Comparison of ENCODE assay signal across 1 cellular context in the genomic region with DNA sequence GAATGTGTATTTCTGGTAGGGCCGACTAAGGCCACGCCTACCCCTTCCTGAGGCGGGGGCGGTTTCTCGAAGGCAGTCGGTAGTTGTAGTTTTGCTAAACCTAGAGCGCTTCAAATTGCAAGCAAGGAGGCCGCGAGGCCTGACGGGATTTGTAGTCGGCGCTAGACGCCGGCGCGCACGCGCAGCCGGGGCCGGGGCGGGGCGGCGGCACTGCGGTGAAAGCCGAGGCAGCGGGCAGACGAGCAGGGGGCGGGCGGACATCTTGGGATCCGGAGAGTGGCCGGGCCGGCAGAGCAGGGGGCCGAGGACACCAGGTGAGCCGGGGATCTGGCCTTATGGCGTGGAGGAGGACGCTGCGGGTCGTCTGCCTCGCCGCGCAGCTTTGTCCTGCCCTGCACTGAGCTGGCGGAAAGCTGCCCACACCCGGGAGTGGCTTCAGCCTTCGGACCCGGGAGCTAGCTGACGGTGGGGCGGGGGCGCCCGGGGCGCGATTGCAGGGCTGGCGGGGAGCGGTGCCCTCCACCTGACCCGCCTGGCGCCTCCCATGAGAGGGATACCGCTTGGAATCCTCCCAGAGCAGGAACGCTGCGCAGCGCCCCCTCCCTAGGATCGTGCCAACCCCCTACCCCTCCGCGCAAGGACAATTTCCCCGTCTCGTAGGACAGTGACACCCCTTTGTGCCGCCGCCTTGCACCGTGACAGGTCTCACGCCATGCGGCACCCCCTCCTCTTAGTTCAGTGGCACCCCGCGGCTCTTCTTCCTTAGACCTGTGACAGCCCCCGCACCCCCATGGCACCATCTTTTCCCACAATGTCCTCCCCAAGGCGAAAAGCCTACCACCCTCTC.
A peak's percentile ranks its signal among the peaks of the same experiment; 100 is the strongest.
TF ChIP-seq lines count a peak whose summit lies in the region.

A gene (plus strand): TSS at position 210 of the 847 bp plus-strand sequence. CDS start 2,139 bp downstream, outside the sequence.

TF ChIP-seq in GM12878, 131 proteins besides CTCF, POLR2A, EP300 and RAD21 (continued from another document and continues in another):
- TF ChIP-seq, protein P1, sequence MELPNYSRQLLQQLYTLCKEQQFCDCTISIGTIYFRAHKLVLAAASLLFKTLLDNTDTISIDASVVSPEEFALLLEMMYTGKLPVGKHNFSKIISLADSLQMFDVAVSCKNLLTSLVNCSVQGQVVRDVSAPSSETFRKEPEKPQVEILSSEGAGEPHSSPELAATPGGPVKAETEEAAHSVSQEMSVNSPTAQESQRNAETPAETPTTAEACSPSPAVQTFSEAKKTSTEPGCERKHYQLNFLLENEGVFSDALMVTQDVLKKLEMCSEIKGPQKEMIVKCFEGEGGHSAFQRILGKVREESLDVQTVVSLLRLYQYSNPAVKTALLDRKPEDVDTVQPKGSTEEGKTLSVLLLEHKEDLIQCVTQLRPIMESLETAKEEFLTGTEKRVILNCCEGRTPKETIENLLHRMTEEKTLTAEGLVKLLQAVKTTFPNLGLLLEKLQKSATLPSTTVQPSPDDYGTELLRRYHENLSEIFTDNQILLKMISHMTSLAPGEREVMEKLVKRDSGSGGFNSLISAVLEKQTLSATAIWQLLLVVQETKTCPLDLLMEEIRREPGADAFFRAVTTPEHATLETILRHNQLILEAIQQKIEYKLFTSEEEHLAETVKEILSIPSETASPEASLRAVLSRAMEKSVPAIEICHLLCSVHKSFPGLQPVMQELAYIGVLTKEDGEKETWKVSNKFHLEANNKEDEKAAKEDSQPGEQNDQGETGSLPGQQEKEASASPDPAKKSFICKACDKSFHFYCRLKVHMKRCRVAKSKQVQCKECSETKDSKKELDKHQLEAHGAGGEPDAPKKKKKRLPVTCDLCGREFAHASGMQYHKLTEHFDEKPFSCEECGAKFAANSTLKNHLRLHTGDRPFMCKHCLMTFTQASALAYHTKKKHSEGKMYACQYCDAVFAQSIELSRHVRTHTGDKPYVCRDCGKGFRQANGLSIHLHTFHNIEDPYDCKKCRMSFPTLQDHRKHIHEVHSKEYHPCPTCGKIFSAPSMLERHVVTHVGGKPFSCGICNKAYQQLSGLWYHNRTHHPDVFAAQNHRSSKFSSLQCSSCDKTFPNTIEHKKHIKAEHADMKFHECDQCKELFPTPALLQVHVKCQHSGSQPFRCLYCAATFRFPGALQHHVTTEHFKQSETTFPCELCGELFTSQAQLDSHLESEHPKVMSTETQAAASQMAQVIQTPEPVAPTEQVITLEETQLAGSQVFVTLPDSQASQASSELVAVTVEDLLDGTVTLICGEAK (IDR thresholded peaks at IDR 0.05; ENCODE audit: borderline replicate concordance), result peak; percentile 76; the same call in 1 of the 2 replicates
- TF ChIP-seq JUNB (IDR thresholded peaks at IDR 0.05) (no peak), MEF2B (IDR thresholded peaks at IDR 0.05; ENCODE audit: partially characterized antibody, poor library complexity, severe bottlenecking) (peak; percentile 19), TCF3 (IDR thresholded peaks at IDR 0.05; ENCODE audit: borderline replicate concordance, insufficient read depth, low read depth, low read length) (no peak), EZH2 (IDR thresholded peaks at IDR 0.05; ENCODE audit: borderline replicate concordance, control insufficient read depth, low read depth, low read length) (no peak), ZSCAN29 (IDR thresholded peaks at IDR 0.05) (no peak), MTA3 (IDR thresholded peaks at IDR 0.05; ENCODE audit: borderline replicate concordance, low read length) (no peak), EED (IDR thresholded peaks at IDR 0.05; ENCODE audit: low read depth) (no peak), POLR2AphosphoS5 (IDR thresholded peaks at IDR 0.05; ENCODE audit: low read length) (peak; percentile 79), SUPT20H (IDR thresholded peaks at IDR 0.05; ENCODE audit: borderline replicate concordance, control insufficient read depth, low read depth, low read length) (no peak), RAD51 (IDR thresholded peaks at IDR 0.05) (no peak), DPF2 (IDR thresholded peaks at IDR 0.05) (0 out of 2 replicates have a peak, but pooled peaks have one; percentile 20), SRF (IDR thresholded peaks at IDR 0.05; ENCODE audit: low read depth in 2 of 2, low read length in 2 of 2) (no peak), CREB1 (IDR thresholded peaks at IDR 0.05; ENCODE audit: low read depth) (peak; percentile 82), RB1 (IDR thresholded peaks at IDR 0.05; ENCODE audit: borderline replicate concordance) (0 out of 2 replicates have a peak, but pooled peaks have one; percentile 38), RELA (IDR thresholded peaks at IDR 0.05; ENCODE audit: borderline replicate concordance, partially characterized antibody) (no peak), BCL11A (IDR thresholded peaks at IDR 0.05; ENCODE audit: low read depth, low read length) (no peak), TCF12 (IDR thresholded peaks at IDR 0.05; ENCODE audit: low read depth, low read length) (no peak), TARDBP (IDR thresholded peaks at IDR 0.05; ENCODE audit: borderline replicate concordance) (peak; percentile 85; the same call in 1 of the 2 replicates), FOS (IDR thresholded peaks at IDR 0.05; ENCODE audit: borderline replicate concordance, extremely low read depth, insufficient read length) (no peak), SPI1 (IDR thresholded peaks at IDR 0.05; ENCODE audit: borderline replicate concordance, insufficient read depth, low read depth, low read length) (no peak), PAX5 (IDR thresholded peaks at IDR 0.05; ENCODE audit: borderline replicate concordance, low read depth, low read length) (no peak), SMC3 (IDR thresholded peaks at IDR 0.05; ENCODE audit: borderline replicate concordance, low read length) (no peak), PML (IDR thresholded peaks at IDR 0.05; ENCODE audit: low read length) (0 out of 2 replicates have a peak, but pooled peaks have one; percentile 58), TBL1XR1 (IDR thresholded peaks at IDR 0.05; ENCODE audit: low read depth, low read length) (no peak), NFXL1 (IDR thresholded peaks at IDR 0.05; ENCODE audit: borderline replicate concordance) (no peak), CHD4 (IDR thresholded peaks at IDR 0.05) (no peak), MYB (IDR thresholded peaks at IDR 0.05; ENCODE audit: borderline replicate concordance, low read depth, low read length) (no peak), HDGF (IDR thresholded peaks at IDR 0.05) (no peak), NR2F1 (conservative IDR thresholded peaks at IDR 0.05) (no peak), SUZ12 (IDR thresholded peaks at IDR 0.05; ENCODE audit: unreplicated experiment) (no peak), LARP7 (IDR thresholded peaks at IDR 0.05) (peak; percentile 88)
- TF ChIP-seq, protein P2, sequence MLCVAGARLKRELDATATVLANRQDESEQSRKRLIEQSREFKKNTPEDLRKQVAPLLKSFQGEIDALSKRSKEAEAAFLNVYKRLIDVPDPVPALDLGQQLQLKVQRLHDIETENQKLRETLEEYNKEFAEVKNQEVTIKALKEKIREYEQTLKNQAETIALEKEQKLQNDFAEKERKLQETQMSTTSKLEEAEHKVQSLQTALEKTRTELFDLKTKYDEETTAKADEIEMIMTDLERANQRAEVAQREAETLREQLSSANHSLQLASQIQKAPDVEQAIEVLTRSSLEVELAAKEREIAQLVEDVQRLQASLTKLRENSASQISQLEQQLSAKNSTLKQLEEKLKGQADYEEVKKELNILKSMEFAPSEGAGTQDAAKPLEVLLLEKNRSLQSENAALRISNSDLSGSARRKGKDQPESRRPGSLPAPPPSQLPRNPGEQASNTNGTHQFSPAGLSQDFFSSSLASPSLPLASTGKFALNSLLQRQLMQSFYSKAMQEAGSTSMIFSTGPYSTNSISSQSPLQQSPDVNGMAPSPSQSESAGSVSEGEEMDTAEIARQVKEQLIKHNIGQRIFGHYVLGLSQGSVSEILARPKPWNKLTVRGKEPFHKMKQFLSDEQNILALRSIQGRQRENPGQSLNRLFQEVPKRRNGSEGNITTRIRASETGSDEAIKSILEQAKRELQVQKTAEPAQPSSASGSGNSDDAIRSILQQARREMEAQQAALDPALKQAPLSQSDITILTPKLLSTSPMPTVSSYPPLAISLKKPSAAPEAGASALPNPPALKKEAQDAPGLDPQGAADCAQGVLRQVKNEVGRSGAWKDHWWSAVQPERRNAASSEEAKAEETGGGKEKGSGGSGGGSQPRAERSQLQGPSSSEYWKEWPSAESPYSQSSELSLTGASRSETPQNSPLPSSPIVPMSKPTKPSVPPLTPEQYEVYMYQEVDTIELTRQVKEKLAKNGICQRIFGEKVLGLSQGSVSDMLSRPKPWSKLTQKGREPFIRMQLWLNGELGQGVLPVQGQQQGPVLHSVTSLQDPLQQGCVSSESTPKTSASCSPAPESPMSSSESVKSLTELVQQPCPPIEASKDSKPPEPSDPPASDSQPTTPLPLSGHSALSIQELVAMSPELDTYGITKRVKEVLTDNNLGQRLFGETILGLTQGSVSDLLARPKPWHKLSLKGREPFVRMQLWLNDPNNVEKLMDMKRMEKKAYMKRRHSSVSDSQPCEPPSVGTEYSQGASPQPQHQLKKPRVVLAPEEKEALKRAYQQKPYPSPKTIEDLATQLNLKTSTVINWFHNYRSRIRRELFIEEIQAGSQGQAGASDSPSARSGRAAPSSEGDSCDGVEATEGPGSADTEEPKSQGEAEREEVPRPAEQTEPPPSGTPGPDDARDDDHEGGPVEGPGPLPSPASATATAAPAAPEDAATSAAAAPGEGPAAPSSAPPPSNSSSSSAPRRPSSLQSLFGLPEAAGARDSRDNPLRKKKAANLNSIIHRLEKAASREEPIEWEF (IDR thresholded peaks at IDR 0.05; ENCODE audit: insufficient replicate concordance, low read depth, low read length), result no peak
- TF ChIP-seq, protein P3, sequence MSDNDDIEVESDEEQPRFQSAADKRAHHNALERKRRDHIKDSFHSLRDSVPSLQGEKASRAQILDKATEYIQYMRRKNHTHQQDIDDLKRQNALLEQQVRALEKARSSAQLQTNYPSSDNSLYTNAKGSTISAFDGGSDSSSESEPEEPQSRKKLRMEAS (IDR thresholded peaks at IDR 0.05; ENCODE audit: low read depth, low read length), result no peak
- TF ChIP-seq, protein P4, sequence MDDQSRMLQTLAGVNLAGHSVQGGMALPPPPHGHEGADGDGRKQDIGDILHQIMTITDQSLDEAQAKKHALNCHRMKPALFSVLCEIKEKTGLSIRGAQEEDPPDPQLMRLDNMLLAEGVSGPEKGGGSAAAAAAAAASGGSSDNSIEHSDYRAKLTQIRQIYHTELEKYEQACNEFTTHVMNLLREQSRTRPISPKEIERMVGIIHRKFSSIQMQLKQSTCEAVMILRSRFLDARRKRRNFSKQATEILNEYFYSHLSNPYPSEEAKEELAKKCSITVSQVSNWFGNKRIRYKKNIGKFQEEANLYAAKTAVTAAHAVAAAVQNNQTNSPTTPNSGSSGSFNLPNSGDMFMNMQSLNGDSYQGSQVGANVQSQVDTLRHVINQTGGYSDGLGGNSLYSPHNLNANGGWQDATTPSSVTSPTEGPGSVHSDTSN (IDR thresholded peaks at IDR 0.05; ENCODE audit: insufficient replicate concordance, low read depth, low read length), result no peak
- TF ChIP-seq, protein P5, sequence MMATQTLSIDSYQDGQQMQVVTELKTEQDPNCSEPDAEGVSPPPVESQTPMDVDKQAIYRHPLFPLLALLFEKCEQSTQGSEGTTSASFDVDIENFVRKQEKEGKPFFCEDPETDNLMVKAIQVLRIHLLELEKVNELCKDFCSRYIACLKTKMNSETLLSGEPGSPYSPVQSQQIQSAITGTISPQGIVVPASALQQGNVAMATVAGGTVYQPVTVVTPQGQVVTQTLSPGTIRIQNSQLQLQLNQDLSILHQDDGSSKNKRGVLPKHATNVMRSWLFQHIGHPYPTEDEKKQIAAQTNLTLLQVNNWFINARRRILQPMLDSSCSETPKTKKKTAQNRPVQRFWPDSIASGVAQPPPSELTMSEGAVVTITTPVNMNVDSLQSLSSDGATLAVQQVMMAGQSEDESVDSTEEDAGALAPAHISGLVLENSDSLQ (IDR thresholded peaks at IDR 0.05), result no peak
- TF ChIP-seq, protein P6, sequence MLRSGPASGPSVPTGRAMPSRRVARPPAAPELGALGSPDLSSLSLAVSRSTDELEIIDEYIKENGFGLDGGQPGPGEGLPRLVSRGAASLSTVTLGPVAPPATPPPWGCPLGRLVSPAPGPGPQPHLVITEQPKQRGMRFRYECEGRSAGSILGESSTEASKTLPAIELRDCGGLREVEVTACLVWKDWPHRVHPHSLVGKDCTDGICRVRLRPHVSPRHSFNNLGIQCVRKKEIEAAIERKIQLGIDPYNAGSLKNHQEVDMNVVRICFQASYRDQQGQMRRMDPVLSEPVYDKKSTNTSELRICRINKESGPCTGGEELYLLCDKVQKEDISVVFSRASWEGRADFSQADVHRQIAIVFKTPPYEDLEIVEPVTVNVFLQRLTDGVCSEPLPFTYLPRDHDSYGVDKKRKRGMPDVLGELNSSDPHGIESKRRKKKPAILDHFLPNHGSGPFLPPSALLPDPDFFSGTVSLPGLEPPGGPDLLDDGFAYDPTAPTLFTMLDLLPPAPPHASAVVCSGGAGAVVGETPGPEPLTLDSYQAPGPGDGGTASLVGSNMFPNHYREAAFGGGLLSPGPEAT (IDR thresholded peaks at IDR 0.05; ENCODE audit: low read depth), result no peak
- TF ChIP-seq, protein P7, sequence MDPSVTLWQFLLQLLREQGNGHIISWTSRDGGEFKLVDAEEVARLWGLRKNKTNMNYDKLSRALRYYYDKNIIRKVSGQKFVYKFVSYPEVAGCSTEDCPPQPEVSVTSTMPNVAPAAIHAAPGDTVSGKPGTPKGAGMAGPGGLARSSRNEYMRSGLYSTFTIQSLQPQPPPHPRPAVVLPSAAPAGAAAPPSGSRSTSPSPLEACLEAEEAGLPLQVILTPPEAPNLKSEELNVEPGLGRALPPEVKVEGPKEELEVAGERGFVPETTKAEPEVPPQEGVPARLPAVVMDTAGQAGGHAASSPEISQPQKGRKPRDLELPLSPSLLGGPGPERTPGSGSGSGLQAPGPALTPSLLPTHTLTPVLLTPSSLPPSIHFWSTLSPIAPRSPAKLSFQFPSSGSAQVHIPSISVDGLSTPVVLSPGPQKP (IDR thresholded peaks at IDR 0.05; ENCODE audit: low read depth, low read length), result no peak
- TF ChIP-seq, protein P8, sequence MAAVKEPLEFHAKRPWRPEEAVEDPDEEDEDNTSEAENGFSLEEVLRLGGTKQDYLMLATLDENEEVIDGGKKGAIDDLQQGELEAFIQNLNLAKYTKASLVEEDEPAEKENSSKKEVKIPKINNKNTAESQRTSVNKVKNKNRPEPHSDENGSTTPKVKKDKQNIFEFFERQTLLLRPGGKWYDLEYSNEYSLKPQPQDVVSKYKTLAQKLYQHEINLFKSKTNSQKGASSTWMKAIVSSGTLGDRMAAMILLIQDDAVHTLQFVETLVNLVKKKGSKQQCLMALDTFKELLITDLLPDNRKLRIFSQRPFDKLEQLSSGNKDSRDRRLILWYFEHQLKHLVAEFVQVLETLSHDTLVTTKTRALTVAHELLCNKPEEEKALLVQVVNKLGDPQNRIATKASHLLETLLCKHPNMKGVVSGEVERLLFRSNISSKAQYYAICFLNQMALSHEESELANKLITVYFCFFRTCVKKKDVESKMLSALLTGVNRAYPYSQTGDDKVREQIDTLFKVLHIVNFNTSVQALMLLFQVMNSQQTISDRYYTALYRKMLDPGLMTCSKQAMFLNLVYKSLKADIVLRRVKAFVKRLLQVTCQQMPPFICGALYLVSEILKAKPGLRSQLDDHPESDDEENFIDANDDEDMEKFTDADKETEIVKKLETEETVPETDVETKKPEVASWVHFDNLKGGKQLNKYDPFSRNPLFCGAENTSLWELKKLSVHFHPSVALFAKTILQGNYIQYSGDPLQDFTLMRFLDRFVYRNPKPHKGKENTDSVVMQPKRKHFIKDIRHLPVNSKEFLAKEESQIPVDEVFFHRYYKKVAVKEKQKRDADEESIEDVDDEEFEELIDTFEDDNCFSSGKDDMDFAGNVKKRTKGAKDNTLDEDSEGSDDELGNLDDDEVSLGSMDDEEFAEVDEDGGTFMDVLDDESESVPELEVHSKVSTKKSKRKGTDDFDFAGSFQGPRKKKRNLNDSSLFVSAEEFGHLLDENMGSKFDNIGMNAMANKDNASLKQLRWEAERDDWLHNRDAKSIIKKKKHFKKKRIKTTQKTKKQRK (IDR thresholded peaks at IDR 0.05; ENCODE audit: low read depth, low read length), result no peak
